8 cellular contexts compared by ENCODE assay signal in the genomic region with DNA sequence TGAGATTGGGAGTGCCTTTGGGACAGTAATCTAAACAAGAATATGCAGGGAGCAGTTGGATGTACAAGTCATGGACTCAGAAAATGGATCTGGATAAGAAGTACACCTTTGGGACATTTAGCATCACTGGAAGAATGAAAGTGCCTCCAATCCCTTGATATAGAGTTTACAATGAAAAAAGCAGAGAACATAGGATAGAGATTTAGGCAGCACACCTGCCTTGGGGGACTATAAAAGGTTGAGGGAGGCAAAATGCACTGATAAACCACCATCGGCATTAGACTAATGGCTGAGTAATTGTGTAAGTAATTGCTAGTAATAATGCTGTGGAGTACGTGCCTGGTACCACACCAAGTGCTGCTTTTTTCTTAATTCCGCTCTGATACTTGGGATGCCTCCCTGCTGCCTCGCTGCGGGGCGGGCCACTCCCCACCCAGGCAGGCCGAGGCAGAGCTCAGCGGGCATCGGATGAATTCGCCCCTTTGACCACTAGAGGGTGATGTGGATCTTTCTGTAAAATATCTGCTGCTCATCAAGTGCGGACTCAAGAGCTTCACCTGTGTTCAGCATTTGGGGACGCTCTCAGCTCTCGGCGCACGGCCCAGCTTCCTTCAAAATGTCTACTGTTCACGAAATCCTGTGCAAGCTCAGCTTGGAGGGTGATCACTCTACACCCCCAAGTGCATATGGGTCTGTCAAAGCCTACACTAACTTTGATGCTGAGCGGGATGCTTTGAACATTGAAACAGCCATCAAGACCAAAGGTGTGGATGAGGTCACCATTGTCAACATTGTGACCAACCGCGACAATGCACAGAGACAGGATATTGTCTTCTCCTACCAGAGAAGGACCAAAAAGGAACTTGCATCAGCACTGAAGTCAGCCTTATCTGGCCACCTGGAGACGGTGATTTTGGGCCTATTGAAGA.
A peak's percentile ranks its signal among the peaks of the same experiment; 100 is the strongest.
DNase-seq lines count a peak whose midpoint lies in the region; ATAC-seq, FAIRE-seq and TF ChIP-seq lines count a peak whose summit lies in the region.

No MANE protein-coding gene starts in this region.

- H3K27ac Mint-ChIP-seq in CD4-positive, alpha-beta memory T cell: no peak overlapping the region

- CTCF ChIA-PET in CD4-positive, alpha-beta memory T cell (lab: Charles Lee; ENCODE audit: partially characterized antibody): interaction anchor here (0.6 to 11.6 kb wide), 26 partner anchors 8 to 968 kb away, joined by 3 to 224 read pairs (median 5); no protein-coding TSS in a partner anchor

- no peak for TF ChIP-seq EP300 in upper lobe of left lung (IDR thresholded peaks at IDR 0.05)

- H3K27me3 Mint-ChIP-seq in CD4-positive, alpha-beta memory T cell: peaks cover 18 to 35% of the 10 kb centered on the region in 2 donors

- peak; percentile 90 for TF ChIP-seq CTCF in LNCaP clone FGC (IDR thresholded peaks at IDR 0.05; ENCODE audit: control insufficient read depth, extremely low read depth, insufficient read depth)
- peak; percentile 60 to 92 (median 86) for TF ChIP-seq CTCF in pancreas (IDR thresholded peaks at IDR 0.05)
- TF ChIP-seq CTCF in upper lobe of left lung (IDR thresholded peaks at IDR 0.05): peak; percentile 81 to 91 (median 88)

- POLR2A ChIA-PET in CD4-positive, alpha-beta memory T cell (lab: Charles Lee; ENCODE audit: partially characterized antibody): interaction anchor here (1.1 kb wide), 1 partner anchor 98 kb away, joined by 3 read pairs; no protein-coding TSS in a partner anchor

- H3K9me3 ChIP-seq in CD4-positive, alpha-beta memory T cell (ENCODE audit: control insufficient read depth in 1 of 2, low read length in 2 of 2): no peaks in the 10 kb centered on the region
- no peaks in the 10 kb centered on the region for H3K9me3 ChIP-seq in SJCRH30 (replicated peaks)
- no peaks in the 10 kb centered on the region for H3K9me3 ChIP-seq in pancreas
- H3K9me3 ChIP-seq in upper lobe of left lung: no peaks in the 10 kb centered on the region

- 19 to 20% methylated on average over 20 of the region's 20 CpGs for WGBS in pancreas, 2 donors
- 19 to 24% methylated on average over 18 to 20 of the region's 20 CpGs for WGBS in upper lobe of left lung, 2 donors

- H3K36me3 Mint-ChIP-seq in CD4-positive, alpha-beta memory T cell: no peaks in the 10 kb centered on the region

- peak; percentile 63 to 77 (median 75) for DNase-seq in CD4-positive, alpha-beta memory T cell
- peak; percentile 35 for DNase-seq in LNCaP clone FGC (ENCODE audit: low read depth)
- DNase-seq in SJCRH30: peak; percentile 55 to 89
- peak; percentile 85 for DNase-seq in activated effector memory CD4-positive, alpha-beta T cell treated with anti-CD3 and anti-CD28 coated beads, Interleukin-2, amount 50 U/mL, for 16 hours
- peak; percentile 86 for DNase-seq in germinal center (ENCODE audit: low spot score)
- DNase-seq in pancreas: peak in 5 of 6 donors; percentile 37 to 74 (median 47)
- peak; percentile 59 to 82 for DNase-seq in upper lobe of left lung

- no peaks in the 10 kb centered on the region for H3K36me3 ChIP-seq in CD4-positive, alpha-beta memory T cell (ENCODE audit: insufficient read depth, low read length)
- H3K36me3 ChIP-seq in SJCRH30 (no peaks in the 10 kb centered on the region), pancreas (no peaks in the 10 kb centered on the region), upper lobe of left lung (no peaks in the 10 kb centered on the region)

- peaks cover 4 to 8% (median 5%) of the 10 kb centered on the region in 4 donors for H3K4me1 Mint-ChIP-seq in CD4-positive, alpha-beta memory T cell

- H3K27ac ChIP-seq in CD4-positive, alpha-beta memory T cell (ENCODE audit: low read depth, low read length): no peak overlapping the region
- H3K27ac ChIP-seq in SJCRH30 (no peak overlapping the region), pancreas (no peak overlapping the region), upper lobe of left lung (no peak overlapping the region)

- FAIRE-seq in pancreas (lab: Jason Lieb, UNC): no peak

- no peaks in the 10 kb centered on the region for H3K27me3 ChIP-seq in CD4-positive, alpha-beta memory T cell (ENCODE audit: insufficient read depth, low read length)
- H3K27me3 ChIP-seq in SJCRH30 (no peaks in the 10 kb centered on the region), pancreas (no peaks in the 10 kb centered on the region), upper lobe of left lung (no peaks in the 10 kb centered on the region)

- no peak overlapping the region for H3K4me3 Mint-ChIP-seq in CD4-positive, alpha-beta memory T cell

- intact Hi-C loops in CD4-positive, alpha-beta memory T cell (cut with micrococcal nuclease): loop anchor here (1.0 kb wide), 3 partner anchors 98 to 228 kb away; no protein-coding TSS in a partner anchor
- intact Hi-C loops in pancreas (cut with DNase I): loop anchor here in 1 of 3 donors (5.0 kb wide), 1 partner anchor 98 kb away; no protein-coding TSS in a partner anchor

- no peaks in the 10 kb centered on the region for H3K4me1 ChIP-seq in CD4-positive, alpha-beta memory T cell (ENCODE audit: insufficient read depth, low read length)
- H3K4me1 ChIP-seq in SJCRH30 (peaks cover 21% of the 10 kb centered on the region), pancreas (no peaks in the 10 kb centered on the region), upper lobe of left lung (peaks cover 3 to 5% (median 5%) of the 10 kb centered on the region in 4 donors)

- peak; percentile 72 for ATAC-seq in GM19438 (IDR thresholded peaks at IDR 0.05; ENCODE audit: low read depth, unreplicated experiment)
- peak; percentile 76 to 99 (median 98) for ATAC-seq in pancreas
- peak; percentile 89 to 93 for ATAC-seq in upper lobe of left lung (ENCODE audit: low FRiP score in 2 of 2)

- H3K4me3 ChIP-seq in CD4-positive, alpha-beta memory T cell (ENCODE audit: low read length in 2 of 2): no peak overlapping the region
- no peak overlapping the region for H3K4me3 ChIP-seq in LNCaP clone FGC (ENCODE audit: low read depth, low read length)
- H3K4me3 ChIP-seq in SJCRH30: no peak overlapping the region
- H3K4me3 ChIP-seq in pancreas: no peak overlapping the region
- H3K4me3 ChIP-seq in upper lobe of left lung: no peak overlapping the region

- TF ChIP-seq POLR2A in upper lobe of left lung (IDR thresholded peaks at IDR 0.05): no peak

- no peaks in the 10 kb centered on the region for H3K9me3 Mint-ChIP-seq in CD4-positive, alpha-beta memory T cell

Comparison
In these comparisons a context has a peak if more than half of its experiments do, and no peak if none do; other contexts are left out.
1. DNase-seq: peak in every context shown above with its lines; median percentile 86 in germinal center; 85 in activated effector memory CD4-positive, alpha-beta T cell treated with anti-CD3 and anti-CD28 coated beads, Interleukin-2, amount 50 U/mL, for 16 hours; 75 in CD4-positive, alpha-beta memory T cell; 72 in SJCRH30; 70 in upper lobe of left lung; 47 in pancreas; 35 in LNCaP clone FGC.